8 cellular contexts compared by ENCODE assay signal in the genomic region with DNA sequence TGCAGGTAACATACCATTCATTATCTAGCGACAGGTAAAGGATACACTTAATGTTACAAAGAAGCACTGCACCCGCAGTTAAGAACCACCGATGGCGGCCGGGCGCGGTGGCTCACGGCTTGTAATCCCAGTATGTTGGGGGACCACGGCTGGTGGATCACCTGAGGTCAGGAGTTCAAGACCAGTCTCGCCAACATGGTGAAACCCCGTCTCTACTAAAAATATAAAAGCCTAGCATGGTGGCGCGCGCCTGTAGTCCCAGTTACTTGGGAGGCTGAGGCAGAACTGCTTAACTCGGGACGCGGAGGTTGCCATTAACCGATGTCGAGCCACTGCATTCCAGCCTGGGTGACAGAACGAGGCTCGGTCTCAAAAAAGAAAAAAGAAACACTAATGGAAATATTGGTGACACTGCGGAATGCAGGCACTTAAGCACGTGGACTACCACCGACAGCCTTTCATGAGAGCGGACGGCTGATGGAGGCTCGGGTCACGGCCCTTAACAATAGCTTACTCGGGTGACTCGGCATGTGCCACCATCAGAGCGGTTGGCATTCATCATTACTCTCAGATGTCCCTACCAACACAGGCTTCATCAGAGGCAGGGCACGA. TPM values are rescaled to one million over a fixed set of nuclear protein-coding genes. Genes with fewer than 3 reads are reported as not detected.
DNase-seq lines count a peak whose midpoint lies in the region; TF ChIP-seq lines count a peak whose summit lies in the region.

No MANE protein-coding gene starts in this region.

- H3K4me1 ChIP-seq in DOHH2 (ENCODE audit: control insufficient read depth, low read length) (peaks cover 72% of the 10 kb centered on the region), OCI-LY1 (ENCODE audit: insufficient read depth, low read length, severe bottlenecking) (peaks cover 70% of the 10 kb centered on the region), thyroid gland (peaks cover 18 to 20% of the 10 kb centered on the region in 2 donors)

- no peak for DNase-seq in cardiac fibroblast (ENCODE audit: low read depth in 2 of 2)
- peak; percentile 64 to 68 for DNase-seq in lung microvascular endothelial cell (ENCODE audit: low read depth in 2 of 2)
- no peak for DNase-seq in thyroid gland
- DNase-seq in NCI-H1092 treated with DMSO at 0.1 percent for 48 hours (lab: John Stamatoyannopoulos, UW): no peak
- no peak for DNase-seq in NOMO-1 (lab: John Stamatoyannopoulos, UW; ENCODE audit: unreplicated experiment in 2 of 2)
- no peak for DNase-seq in NCI-H1436 treated with DMSO at 0.1 percent for 48 hours (lab: John Stamatoyannopoulos, UW)

- peak overlapping the region; percentile 96 for H3K4me3 ChIP-seq in DOHH2 (ENCODE audit: low read length)
- H3K4me3 ChIP-seq in OCI-LY1 (ENCODE audit: low read depth, low read length, poor library complexity, severe bottlenecking): peak overlapping the region; percentile 90
- H3K4me3 ChIP-seq in cardiac fibroblast (replicated peaks in 1 of 2; ENCODE audit: low read depth in 2 of 2, low read length in 2 of 2): peak overlapping the region; percentile 91 to 94
- peak overlapping the region; percentile 19 to 64 (median 47) for H3K4me3 ChIP-seq in thyroid gland (replicated peaks in 1 of 3)

- peak overlapping the region; percentile 87 for H3K9ac ChIP-seq in OCI-LY1 (ENCODE audit: low read length)

- H3K27me3 ChIP-seq in DOHH2 (ENCODE audit: control insufficient read depth, low read length) (no peaks in the 10 kb centered on the region), OCI-LY1 (ENCODE audit: insufficient read depth, low read length) (no peaks in the 10 kb centered on the region), thyroid gland (no peaks in the 10 kb centered on the region)

- TF ChIP-seq POLR2A in thyroid gland (IDR thresholded peaks at IDR 0.05): no peak

- 5 to 8% methylated on average over 32 of the region's 32 CpGs for WGBS in thyroid gland, 2 donors

- no peaks in the 10 kb centered on the region for H3K9me3 ChIP-seq in DOHH2 (ENCODE audit: control insufficient read depth, insufficient read depth, low read length)
- no peaks in the 10 kb centered on the region for H3K9me3 ChIP-seq in OCI-LY1 (ENCODE audit: low read length)
- H3K9me3 ChIP-seq in thyroid gland: no peaks in the 10 kb centered on the region

- peaks cover 59% of the 10 kb centered on the region for H3K79me2 ChIP-seq in DOHH2 (ENCODE audit: control insufficient read depth, low read length)
- H3K79me2 ChIP-seq in OCI-LY1 (ENCODE audit: insufficient read depth, low read length): peaks cover 21% of the 10 kb centered on the region

- H3K36me3 ChIP-seq in DOHH2 (ENCODE audit: control insufficient read depth, low read length) (peaks cover 73% of the 10 kb centered on the region), OCI-LY1 (ENCODE audit: insufficient read depth, low read length) (peaks cover 54% of the 10 kb centered on the region), thyroid gland (peaks cover 23 to 28% of the 10 kb centered on the region in 2 donors)

- TF ChIP-seq CTCF in DOHH2 (IDR thresholded peaks at IDR 0.05; ENCODE audit: low read depth, low read length, poor library complexity, severe bottlenecking) (no peak), OCI-LY1 (IDR thresholded peaks at IDR 0.05; ENCODE audit: low read length) (no peak), cardiac fibroblast (IDR thresholded peaks at IDR 0.05; ENCODE audit: low read depth, low read length) (no peak), thyroid gland (IDR thresholded peaks at IDR 0.05) (no peak)

- intact Hi-C loops in thyroid gland (cut with DNase I): loop anchor here (5.0 kb wide), 1 partner anchor 40 kb away; no protein-coding TSS in a partner anchor

- no peaks in the 10 kb centered on the region for H3K9me2 ChIP-seq in DOHH2 (replicated peaks; ENCODE audit: control insufficient read depth, low read length)
- H3K9me2 ChIP-seq in OCI-LY1 (ENCODE audit: low read depth, low read length): no peaks in the 10 kb centered on the region

- H3F3A ChIP-seq in DOHH2 (ENCODE audit: control insufficient read depth, insufficient read depth) (peaks cover 60% of the 10 kb centered on the region), OCI-LY1 (ENCODE audit: insufficient read depth, low read length) (peaks cover 38% of the 10 kb centered on the region; the same call in 1 of the 2 replicates)

- H3K27ac ChIP-seq in DOHH2 (ENCODE audit: low read depth, low read length) (peak overlapping the region; percentile 94), OCI-LY1 (ENCODE audit: low read depth, low read length, poor library complexity, severe bottlenecking) (peak overlapping the region; percentile 85), thyroid gland (peak overlapping the region; percentile 73 to 97 (median 88))

- no peak overlapping the region for H2AFZ ChIP-seq in OCI-LY1 (ENCODE audit: low read length)

- H4K20me1 ChIP-seq in DOHH2 (ENCODE audit: control insufficient read depth, insufficient read depth, low read depth, low read length) (peaks cover 31% of the 10 kb centered on the region; the same call in 1 of the 2 replicates), OCI-LY1 (ENCODE audit: insufficient read depth, low read length) (no peaks in the 10 kb centered on the region)

- H3K4me2 ChIP-seq in DOHH2 (ENCODE audit: low read length) (peak overlapping the region; percentile 70), OCI-LY1 (ENCODE audit: low read length) (peak overlapping the region; percentile 89)

RNA-seq across cellular contexts. Expression of a gene that starts 0.5 kb away (rescaled TPM):
- total RNA-seq in lung microvascular endothelial cell (281 and 362 TPM in 2 replicates), thyroid gland (100 to 1,000 TPM; 162 to 625 (median 223) TPM)

RNA-seq across cellular contexts. Expression of a gene that starts 0.9 kb away (rescaled TPM):
- total RNA-seq in lung microvascular endothelial cell: 2.2 and 4.4 TPM in 2 replicates
- 10 to 100 TPM; 14.6 to 24.4 (median 17.3) TPM for total RNA-seq in thyroid gland

RNA-seq across cellular contexts. Expression of a gene that starts 42.6 kb away (rescaled TPM):
- total RNA-seq in lung microvascular endothelial cell (4.8 and 8.7 TPM in 2 replicates), thyroid gland (1 to 10 TPM; 4.4 to 8.1 (median 5.3) TPM)

RNA-seq across cellular contexts. Expression of a gene that starts 42.8 kb away (rescaled TPM):
- 8.9 and 10.2 TPM in 2 replicates for total RNA-seq in lung microvascular endothelial cell
- total RNA-seq in thyroid gland: 10 to 100 TPM; 14.9 to 26.9 (median 20.7) TPM

RNA-seq across cellular contexts. Expression of a gene that starts 49.9 kb away (rescaled TPM):
- not detected in 2 replicates for total RNA-seq in lung microvascular endothelial cell
- total RNA-seq in thyroid gland: not detected

Comparison
In these comparisons a context has a peak if more than half of its experiments do, and no peak if none do; other contexts are left out.
1. DNase-seq: peak in lung microvascular endothelial cell (2 of 2); none in cardiac fibroblast (0 of 2), thyroid gland (0 of 2), NCI-H1092 treated with DMSO at 0.1 percent for 48 hours (single experiment), NOMO-1 (0 of 2) and NCI-H1436 treated with DMSO at 0.1 percent for 48 hours (single experiment).
2. Peak in every context shown above with its lines, with median percentiles within 50 percentile points of each other: H3K27ac ChIP-seq and H3K4me3 ChIP-seq.